In genomic region chr7:3300221-3300650, GRCh38 we compare ENCODE assay signal across 8 cellular contexts. TPM values are rescaled to one million over a fixed set of nuclear protein-coding genes. Genes with fewer than 3 reads are reported as not detected.
A peak's percentile ranks its signal among the peaks of the same experiment; 100 is the strongest.
DNase-seq lines count a peak whose midpoint lies in the region; ATAC-seq and TF ChIP-seq lines count a peak whose summit lies in the region.

No MANE protein-coding gene starts in this region.

- H3K9me3 Mint-ChIP-seq in T-cell = no peaks in the 10 kb centered on the region
- no peaks in the 10 kb centered on the region for H3K9me3 Mint-ChIP-seq in stimulated activated effector memory CD8-positive, alpha-beta T cell treated with anti-CD3 and anti-CD28 coated beads, Interleukin-12 subunit alpha, Interleukin-12 subunit beta, amount 100 ng/mL, for 72 hours

- no peaks in the 10 kb centered on the region for H3K9me3 ChIP-seq in hepatocyte (ENCODE audit: low read depth)

- peaks cover 11 to 16% (median 12%) of the 10 kb centered on the region in 3 donors for H3K4me1 Mint-ChIP-seq in T-cell
- H3K4me1 Mint-ChIP-seq in stimulated activated effector memory CD8-positive, alpha-beta T cell treated with anti-CD3 and anti-CD28 coated beads, Interleukin-12 subunit alpha, Interleukin-12 subunit beta, amount 100 ng/mL, for 72 hours = peaks cover 16% of the 10 kb centered on the region

- peak overlapping the region; percentile 36 to 42 (median 39) for H3K4me3 Mint-ChIP-seq in T-cell
- H3K4me3 Mint-ChIP-seq in stimulated activated effector memory CD8-positive, alpha-beta T cell treated with anti-CD3 and anti-CD28 coated beads, Interleukin-12 subunit alpha, Interleukin-12 subunit beta, amount 100 ng/mL, for 72 hours = peak overlapping the region; percentile 23

- DNase-seq in NCI-H2227 (lab: John Stamatoyannopoulos, UW; ENCODE audit: unreplicated experiment) = peak; percentile 35
- no peak for DNase-seq in NCI-H2227 treated with DMSO at 0.1 percent for 48 hours (lab: John Stamatoyannopoulos, UW)
- DNase-seq in T-cell = peak in 1 of 34 experiments; percentile 6
- peak; percentile 47 for DNase-seq in hepatocyte (ENCODE audit: low spot score)
- no peak for DNase-seq in stimulated activated effector memory CD8-positive, alpha-beta T cell treated with anti-CD3 and anti-CD28 coated beads, Interleukin-12 subunit alpha, Interleukin-12 subunit beta, amount 100 ng/mL, for 72 hours (ENCODE audit: low spot score in 2 of 2)
- DNase-seq in GF-D8 (lab: John Stamatoyannopoulos, UW) = no peak

- H3K36me3 Mint-ChIP-seq in T-cell = no peaks in the 10 kb centered on the region
- no peaks in the 10 kb centered on the region for H3K36me3 Mint-ChIP-seq in stimulated activated effector memory CD8-positive, alpha-beta T cell treated with anti-CD3 and anti-CD28 coated beads, Interleukin-12 subunit alpha, Interleukin-12 subunit beta, amount 100 ng/mL, for 72 hours

- TF ChIP-seq CTCF in hepatocyte (IDR thresholded peaks at IDR 0.05; ENCODE audit: poor library complexity) = no peak

- H3K4me2 ChIP-seq in hepatocyte = peak overlapping the region; percentile 91

- peak overlapping the region; percentile 61 for H2AFZ ChIP-seq in hepatocyte

- peaks cover 7% of the 10 kb centered on the region for H3K79me2 ChIP-seq in hepatocyte

- H3K27ac Mint-ChIP-seq in T-cell = no peak overlapping the region
- H3K27ac Mint-ChIP-seq in stimulated activated effector memory CD8-positive, alpha-beta T cell treated with anti-CD3 and anti-CD28 coated beads, Interleukin-12 subunit alpha, Interleukin-12 subunit beta, amount 100 ng/mL, for 72 hours = no peak overlapping the region

- 20% methylated on average over 12 of the region's 20 CpGs for WGBS in hepatocyte (ENCODE audit: low lambda C conversion rate, missing lambda C conversion rate)

- CTCF ChIA-PET in T-cell (lab: Charles Lee) = interaction anchor here (0.7 to 1.0 kb wide), 2 partner anchors 23 to 598 kb away, joined by 3 to 6 read pairs; no protein-coding TSS in a partner anchor

- H3K36me3 ChIP-seq in hepatocyte (replicated peaks; ENCODE audit: insufficient read depth, low read depth) = no peaks in the 10 kb centered on the region

- peak overlapping the region; percentile 27 for H3K4me3 ChIP-seq in hepatocyte

- peaks cover 4 to 25% of the 10 kb centered on the region in 2 donors for H3K27me3 Mint-ChIP-seq in T-cell

- ATAC-seq in T-cell (replicated peaks in 1 of 4) (peak in 1 of 4 experiments; percentile 1), GM21825 (IDR thresholded peaks at IDR 0.05; ENCODE audit: unreplicated experiment) (no peak), GM21576 (IDR thresholded peaks at IDR 0.05; ENCODE audit: unreplicated experiment) (no peak)
- no peak for ATAC-seq in stimulated activated effector memory CD8-positive, alpha-beta T cell treated with anti-CD3 and anti-CD28 coated beads, Interleukin-12 subunit alpha, Interleukin-12 subunit beta, amount 100 ng/mL, for 72 hours

- POLR2A ChIA-PET in T-cell (lab: Charles Lee) = no interaction called here

- H4K20me1 ChIP-seq in hepatocyte (ENCODE audit: insufficient read depth, poor library complexity, severe bottlenecking) = no peaks in the 10 kb centered on the region

- H3K9me2 ChIP-seq in hepatocyte (replicated peaks; ENCODE audit: insufficient read depth) = no peaks in the 10 kb centered on the region

- no peaks in the 10 kb centered on the region for H3K27me3 ChIP-seq in hepatocyte

- H3K27ac ChIP-seq in hepatocyte = no peak overlapping the region

- H3K4me1 ChIP-seq in hepatocyte (ENCODE audit: insufficient read depth) = peaks cover 9% of the 10 kb centered on the region

RNA-seq across cellular contexts. Expression of gene SDK1, which starts 0.8 kb away (rescaled TPM):
- total RNA-seq in T-cell (1 to 10 TPM in 2 of 5 donors, under 1 TPM in 3; 0.47 to 1.7 (median 0.63) TPM), hepatocyte (7.4 and 10.0 TPM in 2 replicates)
- polyA plus RNA-seq in hepatocyte = 4.3 and 6.2 TPM in 2 replicates

Comparison
In these comparisons a context has a peak if more than half of its experiments do, and no peak if none do; other contexts are left out.
1. DNase-seq: peak in NCI-H2227 (single experiment) and hepatocyte (single experiment); none in NCI-H2227 treated with DMSO at 0.1 percent for 48 hours (single experiment), stimulated activated effector memory CD8-positive, alpha-beta T cell treated with anti-CD3 and anti-CD28 coated beads, Interleukin-12 subunit alpha, Interleukin-12 subunit beta, amount 100 ng/mL, for 72 hours (0 of 2) and GF-D8 (single experiment).